ENCODE assay signal across 9 cellular contexts in genomic region chr15:33242669-33243191, GRCh38. TPM values are rescaled to one million over a fixed set of nuclear protein-coding genes. Genes with fewer than 3 reads are reported as not detected.
DNase-seq lines count a peak whose midpoint lies in the region; ATAC-seq and TF ChIP-seq lines count a peak whose summit lies in the region.
"Had no signal": no experiment of that assay in that cellular context is flagged by ENCODE, and none has a peak within 500 bp of the region (broad histone marks: within the 10 kb centered on the region; RNA-seq: fewer than 3 reads in every experiment).

No MANE protein-coding gene starts in this region.

- no peaks in the 10 kb centered on the region for H3K9me3 ChIP-seq in SJSA1 (replicated peaks)

- peaks cover 1% of the 10 kb centered on the region; the same call in 1 of the 2 replicates for H3K27me3 ChIP-seq in SJSA1 (replicated peaks)

- H3K4me1 ChIP-seq in SJSA1 (replicated peaks), result peaks cover 32% of the 10 kb centered on the region

- no peak overlapping the region for H3K4me3 ChIP-seq in SJSA1

- no peak for ATAC-seq in HG03439 (IDR thresholded peaks at IDR 0.05; ENCODE audit: unreplicated experiment)
- ATAC-seq in GM18868 (IDR thresholded peaks at IDR 0.05; ENCODE audit: unreplicated experiment), result no peak
- ATAC-seq in HG03571 (IDR thresholded peaks at IDR 0.05; ENCODE audit: unreplicated experiment), result no peak

- H3K36me3 ChIP-seq in SJSA1, result no peaks in the 10 kb centered on the region

- peak; percentile 68 for TF ChIP-seq CTCF in 22Rv1 (IDR thresholded peaks at IDR 0.05)
- peak; percentile 39; the same call in 1 of the 2 replicates for TF ChIP-seq CTCF in GM12874 (IDR thresholded peaks at IDR 0.05; ENCODE audit: insufficient read depth, low read depth, low read length)

- DNase-seq in SJSA1 (ENCODE audit: low read depth in 1 of 2, low spot score in 2 of 2) (peak in 1 of 2 experiments; percentile 41), germinal center (ENCODE audit: low spot score) (peak; percentile 15), DMS79 treated with DMSO at 0.1 percent for 48 hours (lab: John Stamatoyannopoulos, UW) (no peak)
- DNase-seq: NCI-H510A had no signal

- no peak overlapping the region for H3K27ac ChIP-seq in 22Rv1
- H3K27ac ChIP-seq in SJSA1, result peak overlapping the region; percentile 70

RNA-seq across cellular contexts. Expression of gene FMN1, which starts 48.2 kb away (rescaled TPM):
- 2.3 and 2.4 TPM in 2 replicates for total RNA-seq in SJSA1 (2014; rRNA removed; shearing (Covaris generic))
